In the genomic region with DNA sequence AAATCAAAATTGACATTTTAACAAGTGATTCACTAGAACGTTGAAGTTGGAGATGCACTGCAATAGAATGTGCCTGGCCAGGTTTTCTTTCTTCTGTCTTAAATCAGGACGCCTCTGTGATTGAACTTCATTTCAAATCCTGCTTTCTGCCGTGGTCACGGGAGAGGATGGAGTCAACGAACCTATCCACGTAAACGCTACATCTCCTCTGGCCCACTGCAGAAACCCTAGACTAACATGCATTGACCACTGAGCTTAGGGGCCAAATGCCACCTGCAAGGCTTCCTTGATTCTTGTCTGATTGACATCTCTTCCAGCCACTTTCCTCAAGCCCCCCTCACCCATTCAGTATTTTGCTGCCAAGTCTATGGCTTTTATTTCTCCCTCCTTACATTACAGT, we compare ENCODE assay signal across 11 cellular contexts. TPM values are rescaled to one million over a fixed set of nuclear protein-coding genes. Genes with fewer than 3 reads are reported as not detected.
"Had no signal": no experiment of that assay in that cellular context is flagged by ENCODE, and none has a peak within 500 bp of the region (broad histone marks: within the 10 kb centered on the region; RNA-seq: fewer than 3 reads in every experiment).

No MANE protein-coding gene starts in this region.

- H3K27ac ChIP-seq: adrenal gland, ovary had no signal

- H3K36me3 Mint-ChIP-seq: natural killer cell had no signal

- H3K9me3 ChIP-seq: ovary had no signal

- DNase-seq: effector memory CD8-positive, alpha-beta T cell; immature natural killer cell; natural killer cell; stimulated activated naive CD4-positive, alpha-beta T cell treated with Interleukin-2 at 50 U/mL for 16 hours had no signal

- H3K27me3 ChIP-seq: ovary had no signal

- H3K27ac Mint-ChIP-seq: activated naive CD4-positive, alpha-beta T cell treated with anti-CD3 and anti-CD28 coated beads for 36 hours; activated T-helper 17 cell treated with anti-CD3 and anti-CD28 coated beads, Interleukin-2, amount 50 U/mL, for 72 hours; effector memory CD8-positive, alpha-beta T cell; immature natural killer cell; natural killer cell; T-helper 2 cell treated with Interferon-gamma antibody and Interleukin-4, amounts not matched to agents 5 μg/mL and 100 μg/mL, for 36 hours had no signal

- H3K4me3 ChIP-seq: ovary had no signal

- H3K4me3 Mint-ChIP-seq: activated naive CD4-positive, alpha-beta T cell treated with anti-CD3 and anti-CD28 coated beads for 36 hours; activated T-helper 17 cell treated with anti-CD3 and anti-CD28 coated beads, Interleukin-2, amount 50 U/mL, for 72 hours; central memory CD8-positive, alpha-beta T cell; effector memory CD8-positive, alpha-beta T cell; natural killer cell had no signal

- H3K36me3 ChIP-seq: adrenal gland, ovary, upper lobe of left lung had no signal

RNA-seq across cellular contexts. Expression of gene MECOM, which starts 6.3 kb away (rescaled TPM):
- total RNA-seq: activated naive CD4-positive, alpha-beta T cell treated with anti-CD3 and anti-CD28 coated beads for 36 hours; activated T-helper 17 cell treated with anti-CD3 and anti-CD28 coated beads, Interleukin-2, amount 50 U/mL, for 72 hours had no signal
- polyA plus RNA-seq: immature natural killer cell had no signal
